ENCODE assay signal across 13 cellular contexts in the genomic region with DNA sequence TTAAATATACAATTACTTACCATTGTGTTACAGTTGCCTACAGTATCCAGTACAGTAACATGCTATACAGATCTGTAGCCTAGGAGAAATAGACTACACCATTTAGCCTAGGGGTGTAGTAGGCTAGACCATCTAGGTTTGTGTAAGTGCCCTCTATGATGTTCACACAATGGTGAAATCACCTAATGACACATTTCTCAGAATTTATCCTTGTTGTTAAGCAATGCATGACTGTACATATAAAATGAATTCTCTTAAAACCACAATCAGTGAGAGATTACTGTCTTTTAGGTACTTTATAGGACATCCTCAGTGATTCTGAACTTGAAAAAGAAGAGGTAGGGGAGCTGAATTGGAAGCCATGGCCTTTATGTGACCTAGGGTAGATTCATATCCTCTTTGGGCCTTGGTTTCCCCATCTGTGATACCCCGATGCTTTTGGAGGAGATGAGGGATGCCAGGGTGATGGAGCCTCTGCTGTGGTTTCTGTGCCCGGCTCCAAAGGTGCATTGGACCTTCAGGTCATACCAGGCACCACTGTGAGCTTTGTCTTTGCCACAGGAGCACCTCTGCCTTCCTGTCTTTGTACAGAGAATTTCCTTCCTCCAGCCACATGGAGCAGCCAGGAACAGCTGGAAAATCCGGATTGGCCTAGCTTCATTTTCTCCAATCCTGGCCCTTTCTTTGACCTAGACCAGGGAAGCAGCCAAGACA. TPM values are rescaled to one million over a fixed set of nuclear protein-coding genes. Genes with fewer than 3 reads are reported as not detected.
DNase-seq lines count a peak whose midpoint lies in the region; ATAC-seq, FAIRE-seq and TF ChIP-seq lines count a peak whose summit lies in the region.
"Had no signal": no experiment of that assay in that cellular context is flagged by ENCODE, and none has a peak within 500 bp of the region (broad histone marks: within the 10 kb centered on the region; RNA-seq: fewer than 3 reads in every experiment).

No MANE protein-coding gene starts in this region.

- H3K36me3 ChIP-seq in PC-9 (ENCODE audit: low read depth) = no peaks in the 10 kb centered on the region
- no peaks in the 10 kb centered on the region for H3K36me3 ChIP-seq in endothelial cell of umbilical vein (ENCODE audit: control insufficient read depth in 2 of 2, extremely low read depth in 1 of 2, insufficient read depth in 2 of 2, low read length in 2 of 2)
- H3K36me3 ChIP-seq in skeletal muscle satellite cell (ENCODE audit: insufficient read depth, low read length) = no peaks in the 10 kb centered on the region
- H3K36me3 ChIP-seq: BLaER1 had no signal

- H3K27ac ChIP-seq in PC-9 (peak overlapping the region; percentile 72), endothelial cell of umbilical vein (ENCODE audit: insufficient read depth, low read depth, low read length) (peak overlapping the region; percentile 74)
- H3K27ac ChIP-seq: BLaER1 had no signal

- H3K4me2 ChIP-seq in PC-9 (peak overlapping the region; percentile 30), endothelial cell of umbilical vein (ENCODE audit: insufficient read depth, low read length) (peak overlapping the region; percentile 48), skeletal muscle satellite cell (ENCODE audit: low read length) (peak overlapping the region; percentile 55)
- H3K4me2 ChIP-seq: BLaER1 had no signal

- H3K9me3 ChIP-seq in PC-9 (ENCODE audit: insufficient read depth, low read depth) (no peaks in the 10 kb centered on the region), endothelial cell of umbilical vein (replicated peaks; ENCODE audit: control insufficient read depth, insufficient read depth, low read length) (no peaks in the 10 kb centered on the region), skeletal muscle satellite cell (replicated peaks; ENCODE audit: low read length) (no peaks in the 10 kb centered on the region)
- H3K9me3 ChIP-seq: BLaER1 had no signal

- ATAC-seq in activated naive CD4-positive, alpha-beta T cell treated with anti-CD3 and anti-CD28 coated beads, Interleukin-2, amount 50 U/mL, for 72 hours = peak; percentile 78 to 96
- no peak for ATAC-seq in GM21381 (IDR thresholded peaks at IDR 0.05; ENCODE audit: unreplicated experiment)
- ATAC-seq in HG03175 (IDR thresholded peaks at IDR 0.05; ENCODE audit: unreplicated experiment) = no peak
- ATAC-seq in HG03521 (IDR thresholded peaks at IDR 0.05; ENCODE audit: unreplicated experiment) = no peak

- FAIRE-seq in endothelial cell of umbilical vein (lab: Jason Lieb, UNC) = peak; percentile 86

- BruUV-seq in PC-9 (replicated peaks; lab: Mats Ljungman, UMichigan) (no TSS peak), endothelial cell of umbilical vein (replicated peaks; lab: Mats Ljungman, UMichigan) (no TSS peak)

- H3K27ac Mint-ChIP-seq in activated naive CD4-positive, alpha-beta T cell treated with anti-CD3 and anti-CD28 coated beads, Interleukin-2, amount 50 U/mL, for 72 hours = peak overlapping the region in 1 of 2 donors; percentile 47

- no peak overlapping the region for H3K4me3 ChIP-seq in PC-9
- no peak overlapping the region for H3K4me3 ChIP-seq in endothelial cell of umbilical vein (replicated peaks in 1 of 3; ENCODE audit: insufficient read depth in 1 of 3, low read depth in 1 of 3, low read length in 3 of 3)
- no peak overlapping the region for H3K4me3 ChIP-seq in skeletal muscle satellite cell (ENCODE audit: low read length)
- H3K4me3 ChIP-seq: BLaER1 had no signal

- intact Hi-C loops in PC-9 (cut with micrococcal nuclease; ENCODE audit: unreplicated experiment) = loop anchor here (5.0 to 10.0 kb wide), 2 partner anchors 49 to 136 kb away; partner anchors contain the start of gene FLNB
- intact Hi-C loops in endothelial cell of umbilical vein (cut with micrococcal nuclease) = loop anchor here (1.0 kb wide), 1 partner anchor 14 kb away; no protein-coding TSS in a partner anchor

- H3K9me2 ChIP-seq in PC-9 (ENCODE audit: insufficient read depth) = no peaks in the 10 kb centered on the region

- DNase-seq in activated naive CD4-positive, alpha-beta T cell treated with anti-CD3 and anti-CD28 coated beads, Interleukin-2, amount 50 U/mL, for 72 hours (ENCODE audit: low spot score in 2 of 2) = no peak
- no peak for DNase-seq in activated naive CD4-positive, alpha-beta T cell (lab: John Stamatoyannopoulos, UW)
- DNase-seq in PC-9 = peak in 1 of 2 experiments; percentile 91
- DNase-seq in endothelial cell of umbilical vein (ENCODE audit: low read depth, low spot score) = peak; percentile 32
- DNase-seq: effector CD4-positive, alpha-beta T cell; KG1; NCI-H526 treated with DMSO at 0.1 percent for 48 hours; posterior cingulate gyrus had no signal

- POLR2A ChIA-PET in PC-9 (lab: Charles Lee; ENCODE audit: unreplicated experiment) (no interaction called here), endothelial cell of umbilical vein (lab: Charles Lee) (interaction anchor here (0.9 kb wide), 1 partner anchor 13 kb away, joined by 6 read pairs; no protein-coding TSS in a partner anchor)

- H3K9ac ChIP-seq in endothelial cell of umbilical vein (replicated peaks; ENCODE audit: extremely low read depth, insufficient read depth, low read length) (peak overlapping the region; percentile 38), skeletal muscle satellite cell (ENCODE audit: low read depth, low read length) (no peak overlapping the region)
- H3K9ac ChIP-seq: BLaER1 had no signal

- no peak for TF ChIP-seq POLR2A in endothelial cell of umbilical vein (IDR thresholded peaks at IDR 0.05; ENCODE audit: low read depth, low read length)

- H3K9me1 ChIP-seq in endothelial cell of umbilical vein (replicated peaks; ENCODE audit: control insufficient read depth, extremely low read depth, insufficient read depth, low read length) = no peaks in the 10 kb centered on the region

- H2AFZ ChIP-seq in PC-9 (no peak overlapping the region), endothelial cell of umbilical vein (ENCODE audit: low read depth, low read length) (peak overlapping the region; percentile 61)

- H3K36me3 Mint-ChIP-seq in activated naive CD4-positive, alpha-beta T cell treated with anti-CD3 and anti-CD28 coated beads, Interleukin-2, amount 50 U/mL, for 72 hours = no peaks in the 10 kb centered on the region

- CTCF ChIA-PET in PC-9 (lab: Charles Lee) (no interaction called here), endothelial cell of umbilical vein (lab: Charles Lee) (interaction anchor here (0.6 to 1.0 kb wide), 3 partner anchors 13 to 217 kb away, joined by 3 to 5 read pairs (median 3); partner anchors contain the start of gene FLNB)

- TF ChIP-seq CTCF in PC-9 (conservative IDR thresholded peaks at IDR 0.05) = no peak
- TF ChIP-seq CTCF in endothelial cell of umbilical vein (IDR thresholded peaks at IDR 0.05; ENCODE audit: extremely low read depth in 1 of 2, insufficient read depth in 1 of 2, low read depth in 1 of 2, low read length in 2 of 2) = no peak

- H3K27me3 ChIP-seq in PC-9 (ENCODE audit: insufficient read depth, low read depth) (no peaks in the 10 kb centered on the region), endothelial cell of umbilical vein (ENCODE audit: control insufficient read depth in 2 of 2, insufficient read depth in 2 of 2, low read length in 2 of 2) (no peaks in the 10 kb centered on the region), skeletal muscle satellite cell (ENCODE audit: control insufficient read depth, insufficient read depth, low read length) (no peaks in the 10 kb centered on the region)
- H3K27me3 ChIP-seq: BLaER1 had no signal

- H4K20me1 ChIP-seq in PC-9 (ENCODE audit: insufficient read depth) = no peaks in the 10 kb centered on the region
- H4K20me1 ChIP-seq in endothelial cell of umbilical vein (replicated peaks; ENCODE audit: control insufficient read depth, extremely low read depth, insufficient read depth, low read length) = no peaks in the 10 kb centered on the region
- H4K20me1 ChIP-seq: BLaER1 had no signal

- no peaks in the 10 kb centered on the region for H3K9me3 Mint-ChIP-seq in activated naive CD4-positive, alpha-beta T cell treated with anti-CD3 and anti-CD28 coated beads, Interleukin-2, amount 50 U/mL, for 72 hours

- H3K79me2 ChIP-seq in PC-9 (ENCODE audit: low read depth) = no peaks in the 10 kb centered on the region
- H3K79me2 ChIP-seq in endothelial cell of umbilical vein (ENCODE audit: control insufficient read depth, insufficient read depth, low read length) = no peaks in the 10 kb centered on the region

- dilution Hi-C loops in endothelial cell of umbilical vein (cut with MboI; ENCODE audit: extremely low pct_ligation_motif_present, low sequenced_read_pairs) = no loop called here

- peaks cover 60% of the 10 kb centered on the region for H3K4me1 ChIP-seq in PC-9 (replicated peaks; ENCODE audit: insufficient read depth)
- H3K4me1 ChIP-seq in endothelial cell of umbilical vein (ENCODE audit: control insufficient read depth, extremely low read depth, insufficient read depth, low read length) = peaks cover 47% of the 10 kb centered on the region
- peaks cover 39% of the 10 kb centered on the region for H3K4me1 ChIP-seq in skeletal muscle satellite cell (ENCODE audit: control insufficient read depth, insufficient read depth, low read length)

- H3F3A ChIP-seq in PC-9 (ENCODE audit: insufficient read depth, low read depth) = peaks cover 47% of the 10 kb centered on the region

TF ChIP-seq in endothelial cell of umbilical vein, 7 proteins besides CTCF, POLR2A, EP300 and RAD21 (continues in another document):
- TF ChIP-seq EZH2 (IDR thresholded peaks at IDR 0.05; ENCODE audit: borderline replicate concordance, low read depth, low read length, severe bottlenecking) (no peak), MYC (IDR thresholded peaks at IDR 0.05; ENCODE audit: low read depth, low read length) (peak; percentile 61), GATA2 (IDR thresholded peaks at IDR 0.05; ENCODE audit: insufficient read depth, insufficient read length, low read depth, low read length) (no peak), POLR2AphosphoS5 (IDR thresholded peaks at IDR 0.05; ENCODE audit: insufficient read depth, low read depth, low read length) (peak; percentile 36)
- TF ChIP-seq, protein P1, sequence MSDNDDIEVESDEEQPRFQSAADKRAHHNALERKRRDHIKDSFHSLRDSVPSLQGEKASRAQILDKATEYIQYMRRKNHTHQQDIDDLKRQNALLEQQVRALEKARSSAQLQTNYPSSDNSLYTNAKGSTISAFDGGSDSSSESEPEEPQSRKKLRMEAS (IDR thresholded peaks at IDR 0.05; ENCODE audit: insufficient read depth, insufficient read length) = no peak

RNA-seq across cellular contexts. Expression of gene FLNB, which starts 51.9 kb away (rescaled TPM):
- 10 to 100 TPM; 17.5 to 34.2 TPM for total RNA-seq in activated naive CD4-positive, alpha-beta T cell treated with anti-CD3 and anti-CD28 coated beads, Interleukin-2, amount 50 U/mL, for 72 hours
- total RNA-seq in PC-9 (2021) (349 and 361 TPM in 2 replicates), endothelial cell of umbilical vein (595 and 670 TPM in 2 replicates)
- 479 and 516 TPM in 2 replicates for polyA plus RNA-seq in endothelial cell of umbilical vein
- 267 and 270 TPM in 2 replicates for polyA plus RNA-seq in endothelial cell of umbilical vein (2011; cell fraction: cytosol; rRNA removed)
- 3,546 and 4,297 TPM in 2 replicates for polyA plus RNA-seq in endothelial cell of umbilical vein (2011; cell fraction: nucleus; rRNA removed)
- 427 and 466 TPM in 2 replicates for polyA plus RNA-seq in endothelial cell of umbilical vein (2012)
- 1,506 and 1,741 TPM in 2 replicates for polyA minus RNA-seq in endothelial cell of umbilical vein
- 139 TPM for polyA minus RNA-seq in endothelial cell of umbilical vein (2011; cell fraction: cytosol; rRNA and poly(A)+ RNA removed)
- polyA minus RNA-seq in endothelial cell of umbilical vein (2011; cell fraction: nucleus; rRNA and poly(A)+ RNA removed) = 3,042 and 3,714 TPM in 2 replicates
- total RNA-seq in skeletal muscle satellite cell (2012; rRNA removed) = 79.3 and 86.2 TPM in 2 replicates

Comparison
In these comparisons a context has a peak if more than half of its experiments do, and no peak if none do; other contexts are left out.
1. ATAC-seq: peak in activated naive CD4-positive, alpha-beta T cell treated with anti-CD3 and anti-CD28 coated beads, Interleukin-2, amount 50 U/mL, for 72 hours (2 of 2); none in GM21381 (single experiment), HG03175 (single experiment) and HG03521 (single experiment).
2. Peak in every context shown above with its lines, with median percentiles within 50 percentile points of each other: H3K4me2 ChIP-seq.